In the genomic region with DNA sequence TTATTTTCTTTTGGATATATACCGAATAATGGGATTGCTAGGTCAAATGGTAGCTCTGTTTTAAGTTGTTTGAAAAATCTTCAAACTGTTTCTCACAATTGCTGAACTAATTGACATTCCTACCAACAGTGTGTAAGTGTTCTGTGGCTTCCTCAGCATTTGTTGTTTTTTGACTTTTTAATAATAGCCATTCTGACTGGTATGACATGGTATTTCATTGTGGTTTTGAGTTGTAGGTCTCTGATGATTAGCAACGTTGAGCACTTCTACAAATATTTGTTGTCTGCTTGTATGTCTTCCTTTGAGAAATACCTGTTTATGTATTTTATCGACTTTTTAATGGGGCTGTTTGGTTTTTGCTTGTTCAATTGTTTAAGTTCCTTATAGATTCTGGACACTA, we compare ENCODE assay signal across 24 cellular contexts.
DNase-seq lines count a peak whose midpoint lies in the region; ATAC-seq and TF ChIP-seq lines count a peak whose summit lies in the region.
"Had no signal": no experiment of that assay in that cellular context is flagged by ENCODE, and none has a peak within 500 bp of the region (broad histone marks: within the 10 kb centered on the region; RNA-seq: fewer than 3 reads in every experiment).

No MANE protein-coding gene starts in this region.

- no peaks in the 10 kb centered on the region for H3K27me3 ChIP-seq in mammary epithelial cell (ENCODE audit: insufficient read depth, low read length)
- H3K27me3 ChIP-seq in CD8-positive, alpha-beta T cell (ENCODE audit: insufficient read depth, low read length) = no peaks in the 10 kb centered on the region

- peaks cover 20% of the 10 kb centered on the region for H3K9me3 Mint-ChIP-seq in MCF 10A (ENCODE audit: unreplicated experiment)
- H3K9me3 Mint-ChIP-seq in CD8-positive, alpha-beta T cell = peaks cover 6% of the 10 kb centered on the region

- in situ Hi-C loops in mammary epithelial cell (cut with MboI; ENCODE audit: low sequenced_read_pairs in 2 of 2) = no loop called here
- in situ Hi-C loops in astrocyte of the spinal cord (cut with HindIII; ENCODE audit: low sequenced_read_pairs) = no loop called here

- TF ChIP-seq CTCF in mammary epithelial cell (conservative IDR thresholded peaks at IDR 0.05 in 1 of 2, IDR thresholded peaks at IDR 0.05 in 1 of 2; ENCODE audit: extremely low read depth in 1 of 2, insufficient read depth in 1 of 2, low read depth in 1 of 2, low read length in 2 of 2) (no peak), MCF 10A (IDR thresholded peaks at IDR 0.05; ENCODE audit: unreplicated experiment) (no peak), LNCaP clone FGC (IDR thresholded peaks at IDR 0.05; ENCODE audit: control insufficient read depth, extremely low read depth, insufficient read depth) (no peak), astrocyte of the spinal cord (IDR thresholded peaks at IDR 0.05; ENCODE audit: low read depth, low read length) (no peak)
- no peak for TF ChIP-seq CTCF in CD8-positive, alpha-beta T cell (IDR thresholded peaks at IDR 0.05)

- dilution Hi-C loops in mammary epithelial cell (cut with HindIII; ENCODE audit: low sequenced_read_pairs) = no loop called here

- H3K4me3 Mint-ChIP-seq in MCF 10A (ENCODE audit: unreplicated experiment) = no peak overlapping the region
- H3K4me3 Mint-ChIP-seq in CD8-positive, alpha-beta T cell = no peak overlapping the region
- H3K4me3 Mint-ChIP-seq: CD8-positive, alpha-beta memory T cell; GM23338; IgD-negative memory B cell had no signal

- POLR2A ChIA-PET in MCF 10A (lab: Yijun Ruan, JAX) = no interaction called here
- POLR2A ChIA-PET in CD8-positive, alpha-beta T cell (lab: Charles Lee) = no interaction called here

- WGBS in mammary epithelial cell (ENCODE audit: low coverage, missing lambda C conversion rate) = 27% methylated on average over 3 of the region's 3 CpGs

- H3K27ac ChIP-seq in mammary epithelial cell (ENCODE audit: insufficient read depth, low read depth, low read length) = no peak overlapping the region
- no peak overlapping the region for H3K27ac ChIP-seq in CD8-positive, alpha-beta T cell (ENCODE audit: low read depth, low read length)
- H3K27ac ChIP-seq: A549; BLaER1 treated with 17β-estradiol and CSF1 and Interleukin-3, amounts not matched to agents 10 nM and 100 nM had no signal

- BruUV-seq in mammary epithelial cell (replicated peaks; lab: Mats Ljungman, UMichigan) = no TSS peak
- no TSS peak for BruUV-seq in MCF 10A (replicated peaks; lab: Mats Ljungman, UMichigan)

- H3K27ac Mint-ChIP-seq in MCF 10A (ENCODE audit: low read depth, unreplicated experiment) = no peak overlapping the region
- no peak overlapping the region for H3K27ac Mint-ChIP-seq in CD8-positive, alpha-beta T cell
- H3K27ac Mint-ChIP-seq: CD8-positive, alpha-beta memory T cell; GM23338; IgD-negative memory B cell had no signal

- ATAC-seq in activated CD4-positive, CD25-positive, alpha-beta regulatory T cell treated with anti-CD3 and anti-CD28 coated beads, Interleukin-2, amount 50 U/mL, for 24 hours = no peak
- no peak for ATAC-seq in GM21423 (IDR thresholded peaks at IDR 0.05; ENCODE audit: unreplicated experiment)
- ATAC-seq in CD8-positive, alpha-beta T cell = no peak
- ATAC-seq: A549, GM23338, SK-N-SH treated with all-trans-retinoic acid at 6 μM for 48 hours had no signal

- DNase-seq in mammary epithelial cell (peak; percentile 52), MCF 10A (ENCODE audit: unreplicated experiment) (no peak), LNCaP clone FGC (ENCODE audit: low read depth) (peak; percentile 64), astrocyte of the spinal cord (ENCODE audit: low read depth, low spot score) (peak; percentile 8), NCI-H146 (lab: John Stamatoyannopoulos, UW) (no peak)
- DNase-seq in CD8-positive, alpha-beta T cell = no peak
- DNase-seq: CD8-positive, alpha-beta memory T cell; DND-41; GF-D8; HCEC 1CT; NCI-H1436 treated with DMSO at 0.1 percent for 48 hours; NCI-H2029 treated with DMSO at 0.1 percent for 48 hours; NCI-H2171; NCI-H69; RPMI8226; SIG-M5; T-helper 1 cell had no signal

- no peaks in the 10 kb centered on the region for H3K9me3 ChIP-seq in mammary epithelial cell (replicated peaks; ENCODE audit: insufficient read depth, low read length)
- no peaks in the 10 kb centered on the region for H3K9me3 ChIP-seq in CD8-positive, alpha-beta T cell (ENCODE audit: low read length)
- H3K9me3 ChIP-seq: A549 had no signal

- no peaks in the 10 kb centered on the region for H4K20me1 ChIP-seq in mammary epithelial cell (ENCODE audit: insufficient read depth, low read length)
- H4K20me1 ChIP-seq: BLaER1 treated with 17β-estradiol and CSF1 and Interleukin-3, amounts not matched to agents 10 nM and 100 nM had no signal

- no peaks in the 10 kb centered on the region for H3K4me1 Mint-ChIP-seq in MCF 10A (ENCODE audit: insufficient read depth, unreplicated experiment)
- H3K4me1 Mint-ChIP-seq in CD8-positive, alpha-beta T cell (ENCODE audit: low read depth) = no peaks in the 10 kb centered on the region
- H3K4me1 Mint-ChIP-seq: CD8-positive, alpha-beta memory T cell; IgD-negative memory B cell had no signal

- intact Hi-C loops in mammary epithelial cell (cut with micrococcal nuclease) (no loop called here), MCF 10A (cut with micrococcal nuclease) (no loop called here)
- intact Hi-C loops in CD8-positive, alpha-beta T cell (cut with DNase I, micrococcal nuclease) = no loop called here

- no peak overlapping the region for H3K9ac ChIP-seq in mammary epithelial cell (ENCODE audit: insufficient read depth, low read length)
- H3K9ac ChIP-seq: BLaER1 treated with 17β-estradiol and CSF1 and Interleukin-3, amounts not matched to agents 10 nM and 100 nM had no signal

- no peak overlapping the region for H2AFZ ChIP-seq in mammary epithelial cell (ENCODE audit: low read depth, low read length)
- H2AFZ ChIP-seq: GM23338 had no signal

- H3K4me2 ChIP-seq in mammary epithelial cell (ENCODE audit: insufficient read depth, low read depth, low read length) = no peak overlapping the region
- H3K4me2 ChIP-seq: A549; BLaER1 treated with 17β-estradiol and CSF1 and Interleukin-3, amounts not matched to agents 10 nM and 100 nM; GM23338 had no signal

- no peaks in the 10 kb centered on the region for H3K36me3 ChIP-seq in mammary epithelial cell (ENCODE audit: insufficient read depth, low read length)
- no peaks in the 10 kb centered on the region for H3K36me3 ChIP-seq in CD8-positive, alpha-beta T cell (ENCODE audit: insufficient read depth, low read length)
- H3K36me3 ChIP-seq: BLaER1 treated with 17β-estradiol and CSF1 and Interleukin-3, amounts not matched to agents 10 nM and 100 nM had no signal

- H3K79me2 ChIP-seq in mammary epithelial cell (ENCODE audit: insufficient read depth, low read length) = no peaks in the 10 kb centered on the region

- CTCF ChIA-PET in mammary epithelial cell (lab: Charles Lee; ENCODE audit: low non-redundant PET) (no interaction called here), MCF 10A (lab: Yijun Ruan, JAX) (no interaction called here)
- CTCF ChIA-PET in CD8-positive, alpha-beta T cell (lab: Charles Lee) = no interaction called here

- H3K4me1 ChIP-seq in mammary epithelial cell (ENCODE audit: insufficient read depth, low read length) = no peaks in the 10 kb centered on the region
- H3K4me1 ChIP-seq in CD8-positive, alpha-beta T cell (ENCODE audit: insufficient read depth, low read length) = no peaks in the 10 kb centered on the region
- H3K4me1 ChIP-seq: A549; BLaER1 treated with 17β-estradiol and CSF1 and Interleukin-3, amounts not matched to agents 10 nM and 100 nM had no signal

- H3K36me3 Mint-ChIP-seq in MCF 10A (ENCODE audit: insufficient read depth, unreplicated experiment) = no peaks in the 10 kb centered on the region
- no peaks in the 10 kb centered on the region for H3K36me3 Mint-ChIP-seq in CD8-positive, alpha-beta T cell
- H3K36me3 Mint-ChIP-seq: CD8-positive, alpha-beta memory T cell; IgD-negative memory B cell had no signal

- H3K27me3 Mint-ChIP-seq in MCF 10A (ENCODE audit: insufficient read depth, unreplicated experiment) = no peaks in the 10 kb centered on the region
- H3K27me3 Mint-ChIP-seq in CD8-positive, alpha-beta T cell (ENCODE audit: low read depth) = no peaks in the 10 kb centered on the region
- H3K27me3 Mint-ChIP-seq: CD8-positive, alpha-beta memory T cell; IgD-negative memory B cell had no signal

- H3K4me3 ChIP-seq in mammary epithelial cell (replicated peaks in 1 of 3; ENCODE audit: insufficient read depth in 1 of 3, low read depth in 2 of 3, low read length in 3 of 3) (no peak overlapping the region), LNCaP clone FGC (ENCODE audit: low read depth, low read length) (no peak overlapping the region), astrocyte of the spinal cord (ENCODE audit: low read depth, low read length) (no peak overlapping the region)
- H3K4me3 ChIP-seq in CD8-positive, alpha-beta T cell (ENCODE audit: low read depth, low read length) = no peak overlapping the region
- H3K4me3 ChIP-seq: A549; BLaER1 treated with 17β-estradiol and CSF1 and Interleukin-3, amounts not matched to agents 10 nM and 100 nM; GM23338 had no signal

Comparison
In these comparisons a context has a peak if more than half of its experiments do, and no peak if none do; other contexts are left out.
1. DNase-seq: peak in mammary epithelial cell (single experiment), LNCaP clone FGC (single experiment) and astrocyte of the spinal cord (single experiment); none in MCF 10A (single experiment), NCI-H146 (single experiment) and CD8-positive, alpha-beta T cell (0 of 7).